Comparison of ENCODE assay signal across 2 cellular contexts in genomic region chr9:78218890-78219289, GRCh38.
TF ChIP-seq lines count a peak whose summit lies in the region.

No MANE protein-coding gene starts in this region.

TF ChIP-seq in GM23338, 12 proteins besides CTCF, POLR2A, EP300 and RAD21:
- no peak for TF ChIP-seq ETS1 (IDR thresholded peaks at IDR 0.05)
- no peak for TF ChIP-seq ZNF331 (CRISPR knock-in tag; IDR thresholded peaks at IDR 0.05; ENCODE audit: low read depth)
- TF ChIP-seq STAT1 (IDR thresholded peaks at IDR 0.05; ENCODE audit: unreplicated experiment) = no peak
- no peak for TF ChIP-seq EZH2phosphoT487 (IDR thresholded peaks at IDR 0.05; ENCODE audit: unreplicated experiment)
- TF ChIP-seq POLR2AphosphoS5 (IDR thresholded peaks at IDR 0.05; ENCODE audit: low read depth) = no peak
- TF ChIP-seq NANOG (IDR thresholded peaks at IDR 0.05; ENCODE audit: borderline replicate concordance) = no peak
- TF ChIP-seq EZH2 (IDR thresholded peaks at IDR 0.05; ENCODE audit: low read depth, unreplicated experiment) = no peak
- TF ChIP-seq REST (IDR thresholded peaks at IDR 0.05; ENCODE audit: unreplicated experiment) = no peak
- no peak for TF ChIP-seq ZNF114 (CRISPR knock-in tag; IDR thresholded peaks at IDR 0.05)
- no peak for TF ChIP-seq CREB1 (CRISPR knock-in tag; IDR thresholded peaks at IDR 0.05; ENCODE audit: low read depth)
- TF ChIP-seq JUNB (IDR thresholded peaks at IDR 0.05; ENCODE audit: unreplicated experiment) = no peak
- TF ChIP-seq ZNF462 (CRISPR knock-in tag; IDR thresholded peaks at IDR 0.05) = no peak

TF ChIP-seq in H1, 55 proteins besides CTCF, POLR2A, EP300 and RAD21:
- TF ChIP-seq JUN (IDR thresholded peaks at IDR 0.05; ENCODE audit: low read depth, low read length) (no peak), CTBP2 (IDR thresholded peaks at IDR 0.05; ENCODE audit: borderline replicate concordance, insufficient read depth, insufficient read length, low read length) (no peak), SP1 (IDR thresholded peaks at IDR 0.05; ENCODE audit: low read depth, low read length) (no peak), ATF3 (IDR thresholded peaks at IDR 0.05; ENCODE audit: insufficient read depth, low read depth, low read length) (no peak), SIN3A (conservative IDR thresholded peaks at IDR 0.05 in 1 of 2, IDR thresholded peaks at IDR 0.05 in 1 of 2; ENCODE audit: low read depth in 1 of 2, low read length in 2 of 2) (no peak), SUZ12 (IDR thresholded peaks at IDR 0.05; ENCODE audit: low read length) (no peak), MAFK (IDR thresholded peaks at IDR 0.05; ENCODE audit: low read depth, low read length) (no peak), GTF2F1 (IDR thresholded peaks at IDR 0.05; ENCODE audit: borderline replicate concordance, low read depth, low read length) (no peak), POLR2AphosphoS5 (IDR thresholded peaks at IDR 0.05; ENCODE audit: low read depth, low read length) (no peak), HDAC2 (IDR thresholded peaks at IDR 0.05; ENCODE audit: borderline replicate concordance in 1 of 2, low read depth in 2 of 2, low read length in 2 of 2) (no peak), FOSL1 (IDR thresholded peaks at IDR 0.05; ENCODE audit: insufficient read depth, low read depth, low read length) (no peak), TCF12 (IDR thresholded peaks at IDR 0.05; ENCODE audit: low read depth, low read length) (no peak), CBX8 (IDR thresholded peaks at IDR 0.05; ENCODE audit: borderline replicate concordance, low read depth, low read length) (no peak), BACH1 (IDR thresholded peaks at IDR 0.05; ENCODE audit: low read length) (no peak), YY1 (IDR thresholded peaks at IDR 0.05; ENCODE audit: low read depth, low read length) (no peak), KDM1A (IDR thresholded peaks at IDR 0.05; ENCODE audit: borderline replicate concordance, low read length) (no peak), USF2 (IDR thresholded peaks at IDR 0.05; ENCODE audit: low read length) (no peak), ASH2L (IDR thresholded peaks at IDR 0.05; ENCODE audit: low read length) (no peak), E2F6 (IDR thresholded peaks at IDR 0.05) (no peak)
TF ChIP-seq in H1: peak in this region for 0.
